Comparison of ENCODE assay signal across 17 cellular contexts in genomic region chr14:52455291-52456088, GRCh38.
DNase-seq lines count a peak whose midpoint lies in the region; ATAC-seq, FAIRE-seq and TF ChIP-seq lines count a peak whose summit lies in the region.
"Had no signal": no experiment of that assay in that cellular context is flagged by ENCODE, and none has a peak within 500 bp of the region (broad histone marks: within the 10 kb centered on the region; RNA-seq: fewer than 3 reads in every experiment).

No MANE protein-coding gene starts in this region.

- H3K4me3 ChIP-seq in astrocyte of the spinal cord (ENCODE audit: low read depth, low read length) = no peak overlapping the region
- H3K4me3 ChIP-seq: heart right ventricle, lung had no signal

- TF ChIP-seq POLR2A in H54 (IDR thresholded peaks at IDR 0.05; ENCODE audit: low read depth, low read length) = no peak

- DNase-seq in A172 (ENCODE audit: low spot score) = peak; percentile 32
- DNase-seq in H54 (ENCODE audit: insufficient read length, low spot score) = no peak
- DNase-seq in astrocyte of the spinal cord (ENCODE audit: low read depth, low spot score) = peak; percentile 82
- peak; percentile 86 for DNase-seq in iris pigment epithelial cell (ENCODE audit: low read depth)
- DNase-seq in activated effector memory CD4-positive, alpha-beta T cell treated with Interleukin-2 at 50 U/mL for 16 hours = no peak
- no peak for DNase-seq in stimulated activated CD4-positive, alpha-beta T cell treated with anti-CD3 and anti-CD28 coated beads, Interleukin-2, amount 100 ng/mL, for 48 hours
- DNase-seq in activated CD8-positive, alpha-beta memory T cell treated with anti-CD3 and anti-CD28 coated beads, Interleukin-2, amount 50 U/mL, for 48 hours = no peak
- DNase-seq: activated naive CD8-positive, alpha-beta T cell treated with anti-CD3 and anti-CD28 coated beads, Interleukin-2, amount 10 ng/mL, durations not matched to agents 7 days and 5 days; heart right ventricle; NCI-H1092 treated with DMSO at 0.1 percent for 48 hours; NCI-H446; occipital lobe; T1000 had no signal

- FAIRE-seq in H54 (lab: Jason Lieb, UNC) = peak; percentile 48
- FAIRE-seq: H1 had no signal

- TF ChIP-seq CTCF in astrocyte of the spinal cord (IDR thresholded peaks at IDR 0.05; ENCODE audit: low read depth, low read length) = no peak

- ATAC-seq in HG02884 (IDR thresholded peaks at IDR 0.05; ENCODE audit: unreplicated experiment) = no peak
- ATAC-seq: heart right ventricle, Panc1 had no signal

- in situ Hi-C loops in astrocyte of the spinal cord (cut with HindIII; ENCODE audit: low sequenced_read_pairs) = no loop called here

Comparison
In these comparisons a context has a peak if more than half of its experiments do, and no peak if none do; other contexts are left out.
1. DNase-seq: peak in A172 (single experiment), astrocyte of the spinal cord (single experiment) and iris pigment epithelial cell (single experiment); none in H54 (single experiment), activated effector memory CD4-positive, alpha-beta T cell treated with Interleukin-2 at 50 U/mL for 16 hours (single experiment), stimulated activated CD4-positive, alpha-beta T cell treated with anti-CD3 and anti-CD28 coated beads, Interleukin-2, amount 100 ng/mL, for 48 hours (0 of 2) and activated CD8-positive, alpha-beta memory T cell treated with anti-CD3 and anti-CD28 coated beads, Interleukin-2, amount 50 U/mL, for 48 hours (single experiment).